In the genomic region with DNA sequence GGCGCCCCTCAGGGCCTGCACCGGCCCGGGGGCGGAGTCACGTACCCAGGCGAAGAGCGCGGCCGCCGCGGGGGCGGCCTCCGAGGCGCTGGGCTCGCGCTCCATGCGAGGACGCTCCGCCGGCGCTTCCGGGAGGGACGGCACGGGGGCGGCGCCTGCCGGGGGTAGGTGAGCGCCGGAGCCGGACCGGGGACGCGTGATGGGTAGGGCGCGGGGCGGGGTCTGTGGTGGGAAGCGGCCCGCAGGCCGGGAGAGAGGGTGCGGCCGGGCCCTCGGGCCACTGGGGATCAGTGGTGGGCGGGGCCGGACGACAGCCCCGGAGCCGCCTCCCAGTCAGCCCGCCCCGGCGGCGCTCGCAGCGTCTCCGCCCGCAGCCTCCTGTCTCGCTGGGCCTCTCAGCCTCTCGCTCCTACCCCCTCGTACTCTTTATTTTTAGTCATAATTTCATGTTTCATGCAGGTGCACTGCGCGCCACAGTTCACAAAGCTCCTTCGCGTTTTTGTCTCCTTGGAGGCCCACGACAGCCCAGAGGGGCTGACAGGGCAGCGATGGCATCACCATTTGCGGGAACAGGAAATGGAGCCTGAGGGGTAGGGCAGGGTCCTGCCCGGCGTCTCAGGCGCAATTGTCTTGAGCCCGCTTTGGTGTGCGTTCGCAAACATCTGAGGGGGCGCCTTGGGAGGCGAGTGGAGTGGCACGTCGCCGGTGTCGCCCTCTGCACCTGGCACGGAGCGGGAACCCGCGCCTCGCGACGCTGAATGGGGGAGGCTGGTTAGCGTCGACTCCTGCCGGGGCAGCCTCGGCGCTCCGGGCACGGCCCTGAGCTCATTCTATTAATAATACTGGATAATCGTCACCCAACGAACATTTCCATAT, we compare ENCODE assay signal across 1 cellular context.
TF ChIP-seq lines count a peak whose summit lies in the region.

A gene (minus strand): TSS at position 142 of the 876 bp plus-strand sequence. CDS start 37 bp downstream, at position 105.

TF ChIP-seq in HepG2, 621 proteins besides CTCF, POLR2A, EP300 and RAD21 (continued from another document and continues in another):
- TF ChIP-seq ZNF256 (CRISPR knock-in tag; conservative IDR thresholded peaks at IDR 0.05), result no peak; the same call in 1 of the 2 replicates
- peak; percentile 85 for TF ChIP-seq RBFOX2 (IDR thresholded peaks at IDR 0.05; ENCODE audit: low read depth, low read length)
- TF ChIP-seq ZNF232 (CRISPR knock-in tag; IDR thresholded peaks at IDR 0.05; ENCODE audit: borderline replicate concordance), result peak; percentile 51; the same call in 1 of the 2 replicates
- TF ChIP-seq KLF12 (CRISPR knock-in tag; IDR thresholded peaks at IDR 0.05; ENCODE audit: borderline replicate concordance), result no peak; the same call in 1 of the 2 replicates
- TF ChIP-seq GATA4 (IDR thresholded peaks at IDR 0.05; ENCODE audit: borderline replicate concordance, low read depth), result no peak
- peak; percentile 31; the same call in 1 of the 2 replicates for TF ChIP-seq KDM4B (CRISPR knock-in tag; IDR thresholded peaks at IDR 0.05)
- TF ChIP-seq AGO2 (optimal IDR thresholded peaks at IDR 0.05; ENCODE audit: low read depth, low read length), result peak; percentile 83
- peak; percentile 44; the same call in 1 of the 2 replicates for TF ChIP-seq BHLHE40 (IDR thresholded peaks at IDR 0.05; ENCODE audit: low read length)
- peak; percentile 4; the same call in 1 of the 2 replicates for TF ChIP-seq KLF11 (CRISPR knock-in tag; IDR thresholded peaks at IDR 0.05)
- TF ChIP-seq, protein P1, sequence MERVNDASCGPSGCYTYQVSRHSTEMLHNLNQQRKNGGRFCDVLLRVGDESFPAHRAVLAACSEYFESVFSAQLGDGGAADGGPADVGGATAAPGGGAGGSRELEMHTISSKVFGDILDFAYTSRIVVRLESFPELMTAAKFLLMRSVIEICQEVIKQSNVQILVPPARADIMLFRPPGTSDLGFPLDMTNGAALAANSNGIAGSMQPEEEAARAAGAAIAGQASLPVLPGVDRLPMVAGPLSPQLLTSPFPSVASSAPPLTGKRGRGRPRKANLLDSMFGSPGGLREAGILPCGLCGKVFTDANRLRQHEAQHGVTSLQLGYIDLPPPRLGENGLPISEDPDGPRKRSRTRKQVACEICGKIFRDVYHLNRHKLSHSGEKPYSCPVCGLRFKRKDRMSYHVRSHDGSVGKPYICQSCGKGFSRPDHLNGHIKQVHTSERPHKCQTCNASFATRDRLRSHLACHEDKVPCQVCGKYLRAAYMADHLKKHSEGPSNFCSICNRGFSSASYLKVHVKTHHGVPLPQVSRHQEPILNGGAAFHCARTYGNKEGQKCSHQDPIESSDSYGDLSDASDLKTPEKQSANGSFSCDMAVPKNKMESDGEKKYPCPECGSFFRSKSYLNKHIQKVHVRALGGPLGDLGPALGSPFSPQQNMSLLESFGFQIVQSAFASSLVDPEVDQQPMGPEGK (CRISPR knock-in tag; IDR thresholded peaks at IDR 0.05), result no peak; the same call in none of the 2 replicates
- TF ChIP-seq CREB1 (IDR thresholded peaks at IDR 0.05), result no peak
- no peak; the same call in 1 of the 2 replicates for TF ChIP-seq CREB1 (CRISPR knock-in tag; IDR thresholded peaks at IDR 0.05)
- TF ChIP-seq ZNF33B (CRISPR knock-in tag; IDR thresholded peaks at IDR 0.05), result 0 out of 2 replicates have a peak, but pooled peaks have one; percentile 70
- TF ChIP-seq CCAR2 (optimal IDR thresholded peaks at IDR 0.05; ENCODE audit: low read depth, low read length), result no peak
- no peak for TF ChIP-seq PLRG1 (conservative IDR thresholded peaks at IDR 0.05)
- 0 out of 2 replicates have a peak, but pooled peaks have one; percentile 34 for TF ChIP-seq ZNF225 (CRISPR knock-in tag; IDR thresholded peaks at IDR 0.05)
- no peak for TF ChIP-seq ZNF33A (CRISPR knock-in tag; IDR thresholded peaks at IDR 0.05; ENCODE audit: borderline replicate concordance)
- TF ChIP-seq, protein P2, sequence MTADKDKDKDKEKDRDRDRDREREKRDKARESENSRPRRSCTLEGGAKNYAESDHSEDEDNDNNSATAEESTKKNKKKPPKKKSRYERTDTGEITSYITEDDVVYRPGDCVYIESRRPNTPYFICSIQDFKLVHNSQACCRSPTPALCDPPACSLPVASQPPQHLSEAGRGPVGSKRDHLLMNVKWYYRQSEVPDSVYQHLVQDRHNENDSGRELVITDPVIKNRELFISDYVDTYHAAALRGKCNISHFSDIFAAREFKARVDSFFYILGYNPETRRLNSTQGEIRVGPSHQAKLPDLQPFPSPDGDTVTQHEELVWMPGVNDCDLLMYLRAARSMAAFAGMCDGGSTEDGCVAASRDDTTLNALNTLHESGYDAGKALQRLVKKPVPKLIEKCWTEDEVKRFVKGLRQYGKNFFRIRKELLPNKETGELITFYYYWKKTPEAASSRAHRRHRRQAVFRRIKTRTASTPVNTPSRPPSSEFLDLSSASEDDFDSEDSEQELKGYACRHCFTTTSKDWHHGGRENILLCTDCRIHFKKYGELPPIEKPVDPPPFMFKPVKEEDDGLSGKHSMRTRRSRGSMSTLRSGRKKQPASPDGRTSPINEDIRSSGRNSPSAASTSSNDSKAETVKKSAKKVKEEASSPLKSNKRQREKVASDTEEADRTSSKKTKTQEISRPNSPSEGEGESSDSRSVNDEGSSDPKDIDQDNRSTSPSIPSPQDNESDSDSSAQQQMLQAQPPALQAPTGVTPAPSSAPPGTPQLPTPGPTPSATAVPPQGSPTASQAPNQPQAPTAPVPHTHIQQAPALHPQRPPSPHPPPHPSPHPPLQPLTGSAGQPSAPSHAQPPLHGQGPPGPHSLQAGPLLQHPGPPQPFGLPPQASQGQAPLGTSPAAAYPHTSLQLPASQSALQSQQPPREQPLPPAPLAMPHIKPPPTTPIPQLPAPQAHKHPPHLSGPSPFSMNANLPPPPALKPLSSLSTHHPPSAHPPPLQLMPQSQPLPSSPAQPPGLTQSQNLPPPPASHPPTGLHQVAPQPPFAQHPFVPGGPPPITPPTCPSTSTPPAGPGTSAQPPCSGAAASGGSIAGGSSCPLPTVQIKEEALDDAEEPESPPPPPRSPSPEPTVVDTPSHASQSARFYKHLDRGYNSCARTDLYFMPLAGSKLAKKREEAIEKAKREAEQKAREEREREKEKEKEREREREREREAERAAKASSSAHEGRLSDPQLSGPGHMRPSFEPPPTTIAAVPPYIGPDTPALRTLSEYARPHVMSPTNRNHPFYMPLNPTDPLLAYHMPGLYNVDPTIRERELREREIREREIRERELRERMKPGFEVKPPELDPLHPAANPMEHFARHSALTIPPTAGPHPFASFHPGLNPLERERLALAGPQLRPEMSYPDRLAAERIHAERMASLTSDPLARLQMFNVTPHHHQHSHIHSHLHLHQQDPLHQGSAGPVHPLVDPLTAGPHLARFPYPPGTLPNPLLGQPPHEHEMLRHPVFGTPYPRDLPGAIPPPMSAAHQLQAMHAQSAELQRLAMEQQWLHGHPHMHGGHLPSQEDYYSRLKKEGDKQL (CRISPR knock-in tag; IDR thresholded peaks at IDR 0.05; ENCODE audit: low read depth), result no peak
- TF ChIP-seq, protein P3, sequence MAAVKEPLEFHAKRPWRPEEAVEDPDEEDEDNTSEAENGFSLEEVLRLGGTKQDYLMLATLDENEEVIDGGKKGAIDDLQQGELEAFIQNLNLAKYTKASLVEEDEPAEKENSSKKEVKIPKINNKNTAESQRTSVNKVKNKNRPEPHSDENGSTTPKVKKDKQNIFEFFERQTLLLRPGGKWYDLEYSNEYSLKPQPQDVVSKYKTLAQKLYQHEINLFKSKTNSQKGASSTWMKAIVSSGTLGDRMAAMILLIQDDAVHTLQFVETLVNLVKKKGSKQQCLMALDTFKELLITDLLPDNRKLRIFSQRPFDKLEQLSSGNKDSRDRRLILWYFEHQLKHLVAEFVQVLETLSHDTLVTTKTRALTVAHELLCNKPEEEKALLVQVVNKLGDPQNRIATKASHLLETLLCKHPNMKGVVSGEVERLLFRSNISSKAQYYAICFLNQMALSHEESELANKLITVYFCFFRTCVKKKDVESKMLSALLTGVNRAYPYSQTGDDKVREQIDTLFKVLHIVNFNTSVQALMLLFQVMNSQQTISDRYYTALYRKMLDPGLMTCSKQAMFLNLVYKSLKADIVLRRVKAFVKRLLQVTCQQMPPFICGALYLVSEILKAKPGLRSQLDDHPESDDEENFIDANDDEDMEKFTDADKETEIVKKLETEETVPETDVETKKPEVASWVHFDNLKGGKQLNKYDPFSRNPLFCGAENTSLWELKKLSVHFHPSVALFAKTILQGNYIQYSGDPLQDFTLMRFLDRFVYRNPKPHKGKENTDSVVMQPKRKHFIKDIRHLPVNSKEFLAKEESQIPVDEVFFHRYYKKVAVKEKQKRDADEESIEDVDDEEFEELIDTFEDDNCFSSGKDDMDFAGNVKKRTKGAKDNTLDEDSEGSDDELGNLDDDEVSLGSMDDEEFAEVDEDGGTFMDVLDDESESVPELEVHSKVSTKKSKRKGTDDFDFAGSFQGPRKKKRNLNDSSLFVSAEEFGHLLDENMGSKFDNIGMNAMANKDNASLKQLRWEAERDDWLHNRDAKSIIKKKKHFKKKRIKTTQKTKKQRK (IDR thresholded peaks at IDR 0.05; ENCODE audit: low read length), result no peak
- TF ChIP-seq MEIS2 (CRISPR knock-in tag; IDR thresholded peaks at IDR 0.05), result no peak; the same call in 1 of the 2 replicates
- TF ChIP-seq, protein P4, sequence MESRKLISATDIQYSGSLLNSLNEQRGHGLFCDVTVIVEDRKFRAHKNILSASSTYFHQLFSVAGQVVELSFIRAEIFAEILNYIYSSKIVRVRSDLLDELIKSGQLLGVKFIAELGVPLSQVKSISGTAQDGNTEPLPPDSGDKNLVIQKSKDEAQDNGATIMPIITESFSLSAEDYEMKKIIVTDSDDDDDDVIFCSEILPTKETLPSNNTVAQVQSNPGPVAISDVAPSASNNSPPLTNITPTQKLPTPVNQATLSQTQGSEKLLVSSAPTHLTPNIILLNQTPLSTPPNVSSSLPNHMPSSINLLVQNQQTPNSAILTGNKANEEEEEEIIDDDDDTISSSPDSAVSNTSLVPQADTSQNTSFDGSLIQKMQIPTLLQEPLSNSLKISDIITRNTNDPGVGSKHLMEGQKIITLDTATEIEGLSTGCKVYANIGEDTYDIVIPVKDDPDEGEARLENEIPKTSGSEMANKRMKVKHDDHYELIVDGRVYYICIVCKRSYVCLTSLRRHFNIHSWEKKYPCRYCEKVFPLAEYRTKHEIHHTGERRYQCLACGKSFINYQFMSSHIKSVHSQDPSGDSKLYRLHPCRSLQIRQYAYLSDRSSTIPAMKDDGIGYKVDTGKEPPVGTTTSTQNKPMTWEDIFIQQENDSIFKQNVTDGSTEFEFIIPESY (CRISPR knock-in tag; IDR thresholded peaks at IDR 0.05), result no peak
- TF ChIP-seq, protein P5, sequence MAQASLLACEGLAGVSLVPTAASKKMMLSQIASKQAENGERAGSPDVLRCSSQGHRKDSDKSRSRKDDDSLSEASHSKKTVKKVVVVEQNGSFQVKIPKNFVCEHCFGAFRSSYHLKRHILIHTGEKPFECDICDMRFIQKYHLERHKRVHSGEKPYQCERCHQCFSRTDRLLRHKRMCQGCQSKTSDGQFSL (CRISPR knock-in tag; IDR thresholded peaks at IDR 0.05), result 0 out of 2 replicates have a peak, but pooled peaks have one; percentile 50
- TF ChIP-seq HHEX (CRISPR knock-in tag; IDR thresholded peaks at IDR 0.05), result no peak
- TF ChIP-seq, protein P6, sequence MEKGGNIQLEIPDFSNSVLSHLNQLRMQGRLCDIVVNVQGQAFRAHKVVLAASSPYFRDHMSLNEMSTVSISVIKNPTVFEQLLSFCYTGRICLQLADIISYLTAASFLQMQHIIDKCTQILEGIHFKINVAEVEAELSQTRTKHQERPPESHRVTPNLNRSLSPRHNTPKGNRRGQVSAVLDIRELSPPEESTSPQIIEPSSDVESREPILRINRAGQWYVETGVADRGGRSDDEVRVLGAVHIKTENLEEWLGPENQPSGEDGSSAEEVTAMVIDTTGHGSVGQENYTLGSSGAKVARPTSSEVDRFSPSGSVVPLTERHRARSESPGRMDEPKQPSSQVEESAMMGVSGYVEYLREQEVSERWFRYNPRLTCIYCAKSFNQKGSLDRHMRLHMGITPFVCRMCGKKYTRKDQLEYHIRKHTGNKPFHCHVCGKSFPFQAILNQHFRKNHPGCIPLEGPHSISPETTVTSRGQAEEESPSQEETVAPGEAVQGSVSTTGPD (CRISPR knock-in tag; IDR thresholded peaks at IDR 0.05), result no peak
- TF ChIP-seq, protein P7, sequence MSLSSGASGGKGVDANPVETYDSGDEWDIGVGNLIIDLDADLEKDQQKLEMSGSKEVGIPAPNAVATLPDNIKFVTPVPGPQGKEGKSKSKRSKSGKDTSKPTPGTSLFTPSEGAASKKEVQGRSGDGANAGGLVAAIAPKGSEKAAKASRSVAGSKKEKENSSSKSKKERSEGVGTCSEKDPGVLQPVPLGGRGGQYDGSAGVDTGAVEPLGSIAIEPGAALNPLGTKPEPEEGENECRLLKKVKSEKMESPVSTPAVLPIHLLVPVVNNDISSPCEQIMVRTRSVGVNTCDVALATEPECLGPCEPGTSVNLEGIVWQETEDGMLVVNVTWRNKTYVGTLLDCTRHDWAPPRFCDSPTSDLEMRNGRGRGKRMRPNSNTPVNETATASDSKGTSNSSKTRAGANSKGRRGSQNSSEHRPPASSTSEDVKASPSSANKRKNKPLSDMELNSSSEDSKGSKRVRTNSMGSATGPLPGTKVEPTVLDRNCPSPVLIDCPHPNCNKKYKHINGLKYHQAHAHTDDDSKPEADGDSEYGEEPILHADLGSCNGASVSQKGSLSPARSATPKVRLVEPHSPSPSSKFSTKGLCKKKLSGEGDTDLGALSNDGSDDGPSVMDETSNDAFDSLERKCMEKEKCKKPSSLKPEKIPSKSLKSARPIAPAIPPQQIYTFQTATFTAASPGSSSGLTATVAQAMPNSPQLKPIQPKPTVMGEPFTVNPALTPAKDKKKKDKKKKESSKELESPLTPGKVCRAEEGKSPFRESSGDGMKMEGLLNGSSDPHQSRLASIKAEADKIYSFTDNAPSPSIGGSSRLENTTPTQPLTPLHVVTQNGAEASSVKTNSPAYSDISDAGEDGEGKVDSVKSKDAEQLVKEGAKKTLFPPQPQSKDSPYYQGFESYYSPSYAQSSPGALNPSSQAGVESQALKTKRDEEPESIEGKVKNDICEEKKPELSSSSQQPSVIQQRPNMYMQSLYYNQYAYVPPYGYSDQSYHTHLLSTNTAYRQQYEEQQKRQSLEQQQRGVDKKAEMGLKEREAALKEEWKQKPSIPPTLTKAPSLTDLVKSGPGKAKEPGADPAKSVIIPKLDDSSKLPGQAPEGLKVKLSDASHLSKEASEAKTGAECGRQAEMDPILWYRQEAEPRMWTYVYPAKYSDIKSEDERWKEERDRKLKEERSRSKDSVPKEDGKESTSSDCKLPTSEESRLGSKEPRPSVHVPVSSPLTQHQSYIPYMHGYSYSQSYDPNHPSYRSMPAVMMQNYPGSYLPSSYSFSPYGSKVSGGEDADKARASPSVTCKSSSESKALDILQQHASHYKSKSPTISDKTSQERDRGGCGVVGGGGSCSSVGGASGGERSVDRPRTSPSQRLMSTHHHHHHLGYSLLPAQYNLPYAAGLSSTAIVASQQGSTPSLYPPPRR (CRISPR knock-in tag; IDR thresholded peaks at IDR 0.05; ENCODE audit: borderline replicate concordance), result peak; percentile 31; the same call in 1 of the 2 replicates
- TF ChIP-seq ZNF615 (CRISPR knock-in tag; IDR thresholded peaks at IDR 0.05; ENCODE audit: borderline replicate concordance), result no peak
